ENCODE assay signal across 8 cellular contexts in the genomic region with DNA sequence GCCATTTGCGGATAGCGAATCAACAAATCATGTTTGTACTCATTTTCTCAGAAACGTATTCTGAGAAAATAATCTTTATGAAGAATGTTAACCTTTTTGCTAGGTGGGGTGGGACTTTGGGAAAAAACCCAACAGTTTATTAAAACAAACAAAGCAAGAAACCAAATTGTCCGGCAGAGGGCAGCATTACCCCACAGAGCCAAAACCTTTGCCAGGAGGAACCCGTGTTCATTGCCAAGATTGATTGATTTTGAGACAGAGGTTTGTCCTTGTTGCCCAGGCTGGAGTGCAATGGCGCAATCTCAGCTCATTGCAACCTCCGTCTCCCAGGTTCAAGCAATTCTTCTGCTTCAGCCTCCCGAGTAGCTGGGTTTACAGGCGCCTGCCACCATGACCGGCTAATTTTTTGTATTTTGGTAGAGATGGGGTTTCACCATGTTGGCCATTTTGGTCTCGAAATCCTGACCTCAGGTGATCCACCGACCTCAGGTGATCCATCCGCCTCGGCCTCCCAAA.
DNase-seq lines count a peak whose midpoint lies in the region; ATAC-seq and TF ChIP-seq lines count a peak whose summit lies in the region.

No MANE protein-coding gene starts in this region.

- H3K4me2 ChIP-seq in PC-9, result no peak overlapping the region

- TF ChIP-seq CTCF in PC-9 (conservative IDR thresholded peaks at IDR 0.05) (peak; percentile 89), fibroblast of pulmonary artery (IDR thresholded peaks at IDR 0.05; ENCODE audit: low read length, missing control alignments) (peak; percentile 74), neutrophil (IDR thresholded peaks at IDR 0.05) (peak; percentile 62)

- H3F3A ChIP-seq in PC-9 (ENCODE audit: insufficient read depth, low read depth), result no peaks in the 10 kb centered on the region

- POLR2A ChIA-PET in PC-9 (lab: Charles Lee; ENCODE audit: unreplicated experiment), result no interaction called here

- intact Hi-C loops in PC-9 (cut with micrococcal nuclease; ENCODE audit: unreplicated experiment), result loop anchor here (1.0 kb wide), 2 partner anchors 565 to 591 kb away; no protein-coding TSS in a partner anchor

- H3K27ac ChIP-seq in PC-9 (no peak overlapping the region), neutrophil (no peak overlapping the region), substantia nigra (ENCODE audit: low read depth, low read length, poor library complexity, severe bottlenecking) (no peak overlapping the region)

- H3K4me3 ChIP-seq in PC-9 (no peak overlapping the region), fibroblast of pulmonary artery (replicated peaks; ENCODE audit: low read depth, low read length) (no peak overlapping the region), neutrophil (ENCODE audit: low read depth in 1 of 2, low read length in 1 of 2) (no peak overlapping the region)

- no peak for ATAC-seq in GM18511 (IDR thresholded peaks at IDR 0.05; ENCODE audit: unreplicated experiment)

- peaks cover 8% of the 10 kb centered on the region for H3K27me3 Mint-ChIP-seq in activated T-cell treated with anti-CD3 and anti-CD28 coated beads, Interleukin-2, amount 50 U/mL, for 24 hours

- H3K9me2 ChIP-seq in PC-9 (ENCODE audit: insufficient read depth), result no peaks in the 10 kb centered on the region

- no peaks in the 10 kb centered on the region for H3K9me3 Mint-ChIP-seq in activated T-cell treated with anti-CD3 and anti-CD28 coated beads, Interleukin-2, amount 50 U/mL, for 24 hours

- H3K4me3 Mint-ChIP-seq in activated T-cell treated with anti-CD3 and anti-CD28 coated beads, Interleukin-2, amount 50 U/mL, for 24 hours, result no peak overlapping the region

- H3K36me3 ChIP-seq in PC-9 (ENCODE audit: low read depth) (no peaks in the 10 kb centered on the region), neutrophil (no peaks in the 10 kb centered on the region)

- H3K27ac Mint-ChIP-seq in activated T-cell treated with anti-CD3 and anti-CD28 coated beads, Interleukin-2, amount 50 U/mL, for 24 hours, result no peak overlapping the region

- no peaks in the 10 kb centered on the region for H3K9me3 ChIP-seq in PC-9 (ENCODE audit: insufficient read depth, low read depth)
- H3K9me3 ChIP-seq in neutrophil, result no peaks in the 10 kb centered on the region

- no peaks in the 10 kb centered on the region for H3K4me1 ChIP-seq in PC-9 (replicated peaks; ENCODE audit: insufficient read depth)
- peaks cover 0 to 3% of the 10 kb centered on the region in 2 experiments for H3K4me1 ChIP-seq in neutrophil (ENCODE audit: control insufficient read depth in 1 of 2, insufficient read depth in 1 of 2, low read depth in 1 of 2, low read length in 1 of 2)

- no peaks in the 10 kb centered on the region for H3K36me3 Mint-ChIP-seq in activated T-cell treated with anti-CD3 and anti-CD28 coated beads, Interleukin-2, amount 50 U/mL, for 24 hours (ENCODE audit: low read depth)

- H2AFZ ChIP-seq in PC-9, result no peak overlapping the region

- H3K4me1 Mint-ChIP-seq in activated T-cell treated with anti-CD3 and anti-CD28 coated beads, Interleukin-2, amount 50 U/mL, for 24 hours (ENCODE audit: low read depth), result peaks cover 2% of the 10 kb centered on the region

- no peaks in the 10 kb centered on the region for H3K79me2 ChIP-seq in PC-9 (ENCODE audit: low read depth)

- DNase-seq in DMS 273 (lab: John Stamatoyannopoulos, UW; ENCODE audit: unreplicated experiment) (peak; percentile 90), Kasumi-1 (lab: John Stamatoyannopoulos, UW) (peak; percentile 66 to 75), PC-9 (peak in 1 of 2 experiments; percentile 53), fibroblast of pulmonary artery (ENCODE audit: low read depth) (peak; percentile 83), substantia nigra (lab: John Stamatoyannopoulos, UW) (peak in 42 of 49 donors; percentile 6 to 80 (median 56))
- DNase-seq in activated T-cell treated with anti-CD3 and anti-CD28 coated beads, Interleukin-2, amount 50 U/mL, for 24 hours, result peak; percentile 82

- CTCF ChIA-PET in PC-9 (lab: Charles Lee), result no interaction called here

- no peaks in the 10 kb centered on the region for H4K20me1 ChIP-seq in PC-9 (ENCODE audit: insufficient read depth)

- H3K27me3 ChIP-seq in PC-9 (ENCODE audit: insufficient read depth, low read depth) (0 out of 2 replicates have a peak, but pooled peaks cover 10% of the 10 kb centered on the region), neutrophil (peaks cover 31% of the 10 kb centered on the region)

- BruUV-seq in PC-9 (replicated peaks; lab: Mats Ljungman, UMichigan), result no TSS peak
